24 cellular contexts compared by ENCODE assay signal in the genomic region with DNA sequence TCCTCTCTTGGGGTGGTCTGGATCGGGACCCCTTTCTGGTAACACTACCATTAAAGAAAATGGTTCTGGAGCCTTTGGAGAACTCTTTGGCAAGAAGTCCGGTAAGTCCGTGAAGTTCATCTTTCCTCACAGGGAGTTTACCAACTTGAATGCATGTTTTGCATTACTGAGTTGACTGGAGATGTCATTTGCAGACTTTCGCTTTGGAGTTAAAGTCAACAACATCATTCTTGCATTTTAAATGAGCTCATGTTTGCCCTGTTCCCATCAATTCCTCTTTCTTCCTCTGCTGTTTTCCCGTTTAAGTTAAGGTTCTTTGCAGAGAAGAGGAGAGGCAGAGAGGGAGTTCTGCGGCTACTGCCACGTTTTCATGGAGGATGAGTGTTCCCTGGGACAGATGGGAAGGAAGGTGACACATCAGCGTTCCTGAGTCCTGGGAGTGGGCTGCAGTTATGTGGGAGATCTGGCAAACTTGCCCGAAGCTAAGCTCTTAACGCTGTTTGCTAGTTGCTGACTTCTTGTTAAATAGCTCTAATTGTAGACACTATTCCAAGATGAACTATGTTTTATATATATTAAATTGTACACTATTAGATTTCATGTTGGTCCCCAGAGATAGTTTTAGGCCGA. TPM values are rescaled to one million over a fixed set of nuclear protein-coding genes. Genes with fewer than 3 reads are reported as not detected.
DNase-seq lines count a peak whose midpoint lies in the region; ATAC-seq, FAIRE-seq and TF ChIP-seq lines count a peak whose summit lies in the region.
"Had no signal": no experiment of that assay in that cellular context is flagged by ENCODE, and none has a peak within 500 bp of the region (broad histone marks: within the 10 kb centered on the region; RNA-seq: fewer than 3 reads in every experiment).

No MANE protein-coding gene starts in this region.

- H3K18ac ChIP-seq in neuronal stem cell (ENCODE audit: low read length), result no peak overlapping the region

- peak overlapping the region; percentile 7 for H2BK5ac ChIP-seq in neuronal stem cell (ENCODE audit: low read length)

- no peaks in the 10 kb centered on the region for H3K9me3 Mint-ChIP-seq in astrocyte (ENCODE audit: unreplicated experiment)

- H3K9ac ChIP-seq in astrocyte (ENCODE audit: low read length), result no peak overlapping the region
- no peak overlapping the region for H3K9ac ChIP-seq in neuronal stem cell (ENCODE audit: low read depth, low read length, poor library complexity)

- H3K36me3 ChIP-seq in astrocyte (ENCODE audit: insufficient read depth, low read length), result no peaks in the 10 kb centered on the region
- no peaks in the 10 kb centered on the region for H3K36me3 ChIP-seq in neuronal stem cell (replicated peaks in 1 of 2; ENCODE audit: control insufficient read depth in 2 of 2, insufficient read depth in 2 of 2, low read length in 2 of 2)
- no peaks in the 10 kb centered on the region for H3K36me3 ChIP-seq in MG63

- H3K79me2 ChIP-seq in astrocyte (ENCODE audit: insufficient read depth, low read length), result no peaks in the 10 kb centered on the region

- no peaks in the 10 kb centered on the region for H3K27me3 ChIP-seq in astrocyte (ENCODE audit: insufficient read depth, low read length)
- no peaks in the 10 kb centered on the region for H3K27me3 ChIP-seq in neuronal stem cell (ENCODE audit: control insufficient read depth in 3 of 3, insufficient read depth in 3 of 3, low read depth in 1 of 3, low read length in 3 of 3)
- H3K27me3 ChIP-seq in MG63, result no peaks in the 10 kb centered on the region

- no peaks in the 10 kb centered on the region for H3K4me1 ChIP-seq in astrocyte (ENCODE audit: insufficient read depth, low read length)
- peaks cover 2 to 3% of the 10 kb centered on the region in 2 donors for H3K4me1 ChIP-seq in neuronal stem cell (ENCODE audit: control insufficient read depth in 2 of 2, insufficient read depth in 1 of 2, low read depth in 1 of 2, low read length in 2 of 2)

- H2BK15ac ChIP-seq in neuronal stem cell (ENCODE audit: low read length), result no peak overlapping the region

- no peak for ATAC-seq in HG03565 (IDR thresholded peaks at IDR 0.05; ENCODE audit: unreplicated experiment)
- ATAC-seq: Panc1 had no signal

- H2AFZ ChIP-seq in astrocyte (ENCODE audit: low read depth, low read length), result peak overlapping the region; percentile 29
- H2AFZ ChIP-seq in neuronal stem cell (ENCODE audit: low read length), result no peak overlapping the region

- H3K4me2 ChIP-seq in astrocyte (ENCODE audit: low read length) (no peak overlapping the region), neuronal stem cell (ENCODE audit: insufficient read depth, low read length, poor library complexity, severe bottlenecking) (no peak overlapping the region)

- H4K91ac ChIP-seq in neuronal stem cell (ENCODE audit: low read depth, low read length, poor library complexity), result no peak overlapping the region

- no peak overlapping the region for H3K27ac Mint-ChIP-seq in astrocyte (ENCODE audit: unreplicated experiment)

- H3K9me3 ChIP-seq in astrocyte (ENCODE audit: insufficient read depth, low read depth, low read length) (no peaks in the 10 kb centered on the region), neuronal stem cell (replicated peaks in 1 of 2; ENCODE audit: control insufficient read depth in 2 of 2, insufficient read depth in 1 of 2, low read depth in 1 of 2, low read length in 2 of 2) (no peaks in the 10 kb centered on the region), MG63 (no peaks in the 10 kb centered on the region)

- H3K23ac ChIP-seq in neuronal stem cell (ENCODE audit: low read depth, low read length, poor library complexity), result no peak overlapping the region

- peaks cover 13% of the 10 kb centered on the region for H3K4me1 Mint-ChIP-seq in astrocyte (ENCODE audit: low read depth, unreplicated experiment)

- H2AK5ac ChIP-seq in neuronal stem cell (ENCODE audit: low read depth, low read length), result no peak overlapping the region

- no peak for TF ChIP-seq CTCF in astrocyte (IDR thresholded peaks at IDR 0.05; ENCODE audit: insufficient read depth, low read depth, low read length)
- no peak for TF ChIP-seq CTCF in fibroblast of villous mesenchyme (IDR thresholded peaks at IDR 0.05; ENCODE audit: insufficient read depth, low read depth, low read length)

- no peaks in the 10 kb centered on the region for H3K36me3 Mint-ChIP-seq in astrocyte (ENCODE audit: low read depth, unreplicated experiment)

- DNase-seq in ELF-1 (ENCODE audit: low read depth, low spot score), result peak; percentile 65
- no peak for DNase-seq in astrocyte (ENCODE audit: low read depth)
- peak; percentile 50 for DNase-seq in fibroblast of villous mesenchyme (ENCODE audit: low read depth)
- no peak for DNase-seq in neuronal stem cell (ENCODE audit: low spot score)
- no peak for DNase-seq in GM03348 (ENCODE audit: low spot score)
- no peak for DNase-seq in DMS114 treated with DMSO at 0.1 percent for 48 hours (lab: John Stamatoyannopoulos, UW; ENCODE audit: unreplicated experiment)
- no peak for DNase-seq in MG63
- DNase-seq: 8988T, ACHN, HCEC 1CT, NCI-H1092, NCI-H1436, NCI-H187, NCI-H2081 treated with DMSO at 0.1 percent for 48 hours, NCI-H2171, NCI-H226, NCI-H510A, SIG-M5 had no signal

- H3K4me3 ChIP-seq in astrocyte (ENCODE audit: insufficient read depth, low read depth, low read length) (no peak overlapping the region), fibroblast of villous mesenchyme (ENCODE audit: low read depth, low read length) (no peak overlapping the region), neuronal stem cell (ENCODE audit: low read length in 2 of 2) (no peak overlapping the region), MG63 (no peak overlapping the region)
- H3K4me3 ChIP-seq: GM12878, SK-N-MC had no signal

- no peak overlapping the region for H4K8ac ChIP-seq in neuronal stem cell (ENCODE audit: low read depth, low read length)

- no peak overlapping the region for H3K4ac ChIP-seq in neuronal stem cell (ENCODE audit: low read length)

- no peak overlapping the region for H2BK12ac ChIP-seq in neuronal stem cell (ENCODE audit: low read length)

- H4K20me1 ChIP-seq in astrocyte (ENCODE audit: insufficient read depth, low read length), result no peaks in the 10 kb centered on the region

- H3K14ac ChIP-seq in neuronal stem cell (ENCODE audit: low read length), result no peak overlapping the region

- H3K79me1 ChIP-seq in neuronal stem cell (ENCODE audit: low read depth, low read length), result no peaks in the 10 kb centered on the region

- H2BK120ac ChIP-seq in neuronal stem cell (ENCODE audit: low read depth, low read length), result no peak overlapping the region

- H3K27ac ChIP-seq in astrocyte (ENCODE audit: low read depth, low read length) (no peak overlapping the region), neuronal stem cell (replicated peaks; ENCODE audit: low read length) (no peak overlapping the region)
- H3K27ac ChIP-seq: SK-N-MC had no signal

- no CpG with 5 or more reads among the region's 11 CpGs for WGBS in neuronal stem cell (ENCODE audit: extremely low coverage in 2 of 2, insufficient read length in 2 of 2, insufficient replicate concordance in 1 of 2), 2 donors

- no peak for FAIRE-seq in astrocyte (lab: Jason Lieb, UNC)
- FAIRE-seq: G401.6, GM12878, H1 had no signal

- peaks cover 2% of the 10 kb centered on the region for H3K27me3 Mint-ChIP-seq in astrocyte (ENCODE audit: low read depth, unreplicated experiment)

- H3K4me3 Mint-ChIP-seq in astrocyte (ENCODE audit: unreplicated experiment), result no peak overlapping the region

RNA-seq across cellular contexts. Expression of a gene that starts 18.8 kb away (rescaled TPM):
- total RNA-seq in astrocyte (34.9 and 39.5 TPM in 2 replicates), fibroblast of villous mesenchyme (13.9 and 32.4 TPM in 2 replicates)
- polyA plus RNA-seq in neuronal stem cell (2013, experiment 1 of 2), result 3.9 TPM
- polyA plus RNA-seq in neuronal stem cell (2013, experiment 2 of 2), result 3.9 TPM
- 4.7 and 8.6 TPM in 2 replicates for total RNA-seq in MG63 (2014; rRNA removed; shearing (Covaris generic); ENCODE audit: low replicate concordance)

Comparison
In these comparisons a context has a peak if more than half of its experiments do, and no peak if none do; other contexts are left out.
1. DNase-seq: peak in ELF-1 (single experiment) and fibroblast of villous mesenchyme (single experiment); none in astrocyte (single experiment), neuronal stem cell (single experiment), GM03348 (single experiment), DMS114 treated with DMSO at 0.1 percent for 48 hours (single experiment) and MG63 (single experiment).